ENCODE assay signal across 15 cellular contexts in the genomic region with DNA sequence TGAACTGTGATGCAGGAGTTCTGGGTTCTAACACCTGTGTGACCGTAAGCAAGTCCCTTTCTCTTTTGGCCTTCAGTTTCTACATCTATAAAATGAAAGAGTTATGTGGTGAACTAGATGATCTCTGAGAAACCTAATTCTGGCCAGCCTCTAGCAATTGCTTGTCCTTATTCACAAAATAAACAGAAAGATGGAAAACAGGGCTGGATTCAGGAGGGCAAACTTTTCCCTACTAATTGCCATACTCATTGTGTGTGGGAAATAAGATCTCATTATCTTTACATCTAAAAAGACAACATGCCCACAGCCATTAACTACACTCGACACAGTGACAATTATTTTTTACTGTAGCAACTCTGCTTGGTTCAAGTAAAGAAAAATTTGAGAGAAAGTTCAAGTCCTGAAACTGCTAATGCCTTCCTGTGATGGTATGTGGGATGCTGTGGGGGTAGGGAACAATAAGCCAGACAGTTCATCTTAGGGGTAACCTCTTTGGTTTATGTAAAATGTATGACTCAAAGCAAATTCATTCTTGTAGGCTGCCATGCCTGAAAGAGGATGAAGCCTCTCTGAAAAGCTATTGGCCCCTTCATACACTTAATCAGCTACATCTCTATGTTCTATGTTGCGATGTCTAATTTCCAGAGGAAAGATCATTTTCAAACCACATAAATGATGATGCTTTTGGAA.
DNase-seq lines count a peak whose midpoint lies in the region; ATAC-seq, FAIRE-seq and TF ChIP-seq lines count a peak whose summit lies in the region.
"Had no signal": no experiment of that assay in that cellular context is flagged by ENCODE, and none has a peak within 500 bp of the region (broad histone marks: within the 10 kb centered on the region; RNA-seq: fewer than 3 reads in every experiment).

No MANE protein-coding gene starts in this region.

- peaks cover 5% of the 10 kb centered on the region for H3K4me1 ChIP-seq in mammary epithelial cell (ENCODE audit: insufficient read depth, low read length)
- H3K4me1 ChIP-seq in OCI-LY1 (ENCODE audit: insufficient read depth, low read length, severe bottlenecking) = peaks cover 78% of the 10 kb centered on the region
- peaks cover 11% of the 10 kb centered on the region for H3K4me1 ChIP-seq in astrocyte (ENCODE audit: insufficient read depth, low read length)

- no peak for TF ChIP-seq CTCF in mammary epithelial cell (conservative IDR thresholded peaks at IDR 0.05 in 1 of 2, IDR thresholded peaks at IDR 0.05 in 1 of 2; ENCODE audit: extremely low read depth in 1 of 2, insufficient read depth in 1 of 2, low read depth in 1 of 2, low read length in 2 of 2)
- TF ChIP-seq CTCF in MCF 10A (IDR thresholded peaks at IDR 0.05; ENCODE audit: unreplicated experiment) = no peak
- TF ChIP-seq CTCF in OCI-LY1 (IDR thresholded peaks at IDR 0.05; ENCODE audit: low read length) = no peak
- no peak for TF ChIP-seq CTCF in astrocyte (IDR thresholded peaks at IDR 0.05; ENCODE audit: insufficient read depth, low read depth, low read length)

- intact Hi-C loops in mammary epithelial cell (cut with micrococcal nuclease) (no loop called here), MCF 10A (cut with micrococcal nuclease) (no loop called here), left cardiac atrium (cut with DNase I) (no loop called here)

- H3K9me2 ChIP-seq in OCI-LY1 (ENCODE audit: low read depth, low read length) = no peaks in the 10 kb centered on the region

- H3K27me3 Mint-ChIP-seq in MCF 10A (ENCODE audit: insufficient read depth, unreplicated experiment) (no peaks in the 10 kb centered on the region), astrocyte (ENCODE audit: low read depth, unreplicated experiment) (no peaks in the 10 kb centered on the region)

- peak; percentile 46 for DNase-seq in mammary epithelial cell
- DNase-seq in MCF 10A (ENCODE audit: unreplicated experiment) = no peak
- DNase-seq in astrocyte (ENCODE audit: low read depth) = peak; percentile 84
- DNase-seq in stimulated activated effector memory CD8-positive, alpha-beta T cell treated with anti-CD3 and anti-CD28 coated beads, Interleukin-12 subunit alpha, Interleukin-12 subunit beta, amount 100 ng/mL, for 72 hours (ENCODE audit: low spot score in 2 of 2) = no peak
- no peak for DNase-seq in cortex of kidney (lab: John Stamatoyannopoulos, UW)
- no peak for DNase-seq in RPMI8226
- no peak for DNase-seq in left cardiac atrium
- DNase-seq: NCI-H1092 treated with DMSO at 0.1 percent for 48 hours, NCI-H774, SW 1271, uterus had no signal

- H3K4me3 Mint-ChIP-seq in MCF 10A (ENCODE audit: unreplicated experiment) (no peak overlapping the region), astrocyte (ENCODE audit: unreplicated experiment) (no peak overlapping the region)
- H3K4me3 Mint-ChIP-seq in stimulated activated effector memory CD8-positive, alpha-beta T cell treated with anti-CD3 and anti-CD28 coated beads, Interleukin-12 subunit alpha, Interleukin-12 subunit beta, amount 100 ng/mL, for 72 hours = peak overlapping the region; percentile 5

- WGBS in mammary epithelial cell (ENCODE audit: low coverage, missing lambda C conversion rate) = 62% methylated on average over 3 of the region's 3 CpGs

- H3K79me2 ChIP-seq in mammary epithelial cell (ENCODE audit: insufficient read depth, low read length) (no peaks in the 10 kb centered on the region), OCI-LY1 (ENCODE audit: insufficient read depth, low read length) (no peaks in the 10 kb centered on the region), astrocyte (ENCODE audit: insufficient read depth, low read length) (no peaks in the 10 kb centered on the region)

- H3K36me3 ChIP-seq in mammary epithelial cell (ENCODE audit: insufficient read depth, low read length) = no peaks in the 10 kb centered on the region
- peaks cover 15% of the 10 kb centered on the region for H3K36me3 ChIP-seq in OCI-LY1 (ENCODE audit: insufficient read depth, low read length)
- no peaks in the 10 kb centered on the region for H3K36me3 ChIP-seq in astrocyte (ENCODE audit: insufficient read depth, low read length)
- H3K36me3 ChIP-seq: esophagus muscularis mucosa, uterus had no signal

- H3F3A ChIP-seq in OCI-LY1 (ENCODE audit: insufficient read depth, low read length) = peaks cover 17% of the 10 kb centered on the region; the same call in 1 of the 2 replicates

- H3K4me2 ChIP-seq in mammary epithelial cell (ENCODE audit: insufficient read depth, low read depth, low read length) = no peak overlapping the region
- H3K4me2 ChIP-seq in OCI-LY1 (ENCODE audit: low read length) = peak overlapping the region; percentile 10
- H3K4me2 ChIP-seq in astrocyte (ENCODE audit: low read length) = peak overlapping the region; percentile 57

- H4K20me1 ChIP-seq in mammary epithelial cell (ENCODE audit: insufficient read depth, low read length) (no peaks in the 10 kb centered on the region), OCI-LY1 (ENCODE audit: insufficient read depth, low read length) (no peaks in the 10 kb centered on the region), astrocyte (ENCODE audit: insufficient read depth, low read length) (no peaks in the 10 kb centered on the region)
- H4K20me1 ChIP-seq: BLaER1 treated with 17β-estradiol and CSF1 and Interleukin-3, amounts not matched to agents 10 nM and 100 nM had no signal

- H3K27ac Mint-ChIP-seq in MCF 10A (ENCODE audit: low read depth, unreplicated experiment) = no peak overlapping the region
- no peak overlapping the region for H3K27ac Mint-ChIP-seq in astrocyte (ENCODE audit: unreplicated experiment)
- H3K27ac Mint-ChIP-seq in stimulated activated effector memory CD8-positive, alpha-beta T cell treated with anti-CD3 and anti-CD28 coated beads, Interleukin-12 subunit alpha, Interleukin-12 subunit beta, amount 100 ng/mL, for 72 hours = peak overlapping the region; percentile 18

- H2AFZ ChIP-seq in mammary epithelial cell (ENCODE audit: low read depth, low read length) (no peak overlapping the region), OCI-LY1 (ENCODE audit: low read length) (no peak overlapping the region), astrocyte (ENCODE audit: low read depth, low read length) (peak overlapping the region; percentile 35)

- peak; percentile 88 for ATAC-seq in stimulated activated effector memory CD8-positive, alpha-beta T cell treated with anti-CD3 and anti-CD28 coated beads, Interleukin-12 subunit alpha, Interleukin-12 subunit beta, amount 100 ng/mL, for 72 hours
- no peak for ATAC-seq in left cardiac atrium
- ATAC-seq: sciatic nerve had no signal

- no peak overlapping the region for H3K27ac ChIP-seq in mammary epithelial cell (ENCODE audit: insufficient read depth, low read depth, low read length)
- peak overlapping the region; percentile 96 for H3K27ac ChIP-seq in OCI-LY1 (ENCODE audit: low read depth, low read length, poor library complexity, severe bottlenecking)
- H3K27ac ChIP-seq in astrocyte (ENCODE audit: low read depth, low read length) = no peak overlapping the region
- H3K27ac ChIP-seq: BLaER1 treated with 17β-estradiol and CSF1 and Interleukin-3, amounts not matched to agents 10 nM and 100 nM; esophagus muscularis mucosa; uterus had no signal

- in situ Hi-C loops in mammary epithelial cell (cut with MboI; ENCODE audit: low sequenced_read_pairs in 2 of 2) = no loop called here

- no peaks in the 10 kb centered on the region for H3K9me3 Mint-ChIP-seq in MCF 10A (ENCODE audit: unreplicated experiment)
- peaks cover 7% of the 10 kb centered on the region for H3K9me3 Mint-ChIP-seq in astrocyte (ENCODE audit: unreplicated experiment)
- H3K9me3 Mint-ChIP-seq in stimulated activated effector memory CD8-positive, alpha-beta T cell treated with anti-CD3 and anti-CD28 coated beads, Interleukin-12 subunit alpha, Interleukin-12 subunit beta, amount 100 ng/mL, for 72 hours = no peaks in the 10 kb centered on the region

- H3K36me3 Mint-ChIP-seq in MCF 10A (ENCODE audit: insufficient read depth, unreplicated experiment) = no peaks in the 10 kb centered on the region
- H3K36me3 Mint-ChIP-seq in astrocyte (ENCODE audit: low read depth, unreplicated experiment) = no peaks in the 10 kb centered on the region
- H3K36me3 Mint-ChIP-seq in stimulated activated effector memory CD8-positive, alpha-beta T cell treated with anti-CD3 and anti-CD28 coated beads, Interleukin-12 subunit alpha, Interleukin-12 subunit beta, amount 100 ng/mL, for 72 hours = peaks cover 7% of the 10 kb centered on the region

- no peak for FAIRE-seq in astrocyte (lab: Jason Lieb, UNC)

- POLR2A ChIA-PET in MCF 10A (lab: Yijun Ruan, JAX) = no interaction called here

- BruUV-seq in mammary epithelial cell (replicated peaks; lab: Mats Ljungman, UMichigan) (no TSS peak), MCF 10A (replicated peaks; lab: Mats Ljungman, UMichigan) (no TSS peak)

- H3K9me3 ChIP-seq in mammary epithelial cell (replicated peaks; ENCODE audit: insufficient read depth, low read length) (peaks cover 7% of the 10 kb centered on the region), OCI-LY1 (ENCODE audit: low read length) (peaks cover 12% of the 10 kb centered on the region), astrocyte (ENCODE audit: insufficient read depth, low read depth, low read length) (no peaks in the 10 kb centered on the region)
- H3K9me3 ChIP-seq: uterus had no signal

- H3K9ac ChIP-seq in mammary epithelial cell (ENCODE audit: insufficient read depth, low read length) (no peak overlapping the region), OCI-LY1 (ENCODE audit: low read length) (peak overlapping the region; percentile 39), astrocyte (ENCODE audit: low read length) (no peak overlapping the region)
- H3K9ac ChIP-seq: BLaER1 treated with 17β-estradiol and CSF1 and Interleukin-3, amounts not matched to agents 10 nM and 100 nM had no signal

- H3K4me1 Mint-ChIP-seq in MCF 10A (ENCODE audit: insufficient read depth, unreplicated experiment) (no peaks in the 10 kb centered on the region), astrocyte (ENCODE audit: low read depth, unreplicated experiment) (peaks cover 29% of the 10 kb centered on the region)
- H3K4me1 Mint-ChIP-seq in stimulated activated effector memory CD8-positive, alpha-beta T cell treated with anti-CD3 and anti-CD28 coated beads, Interleukin-12 subunit alpha, Interleukin-12 subunit beta, amount 100 ng/mL, for 72 hours = peaks cover 64% of the 10 kb centered on the region

- dilution Hi-C loops in mammary epithelial cell (cut with HindIII; ENCODE audit: low sequenced_read_pairs) = no loop called here

- H3K27me3 ChIP-seq in mammary epithelial cell (ENCODE audit: insufficient read depth, low read length) (no peaks in the 10 kb centered on the region), OCI-LY1 (ENCODE audit: insufficient read depth, low read length) (no peaks in the 10 kb centered on the region), astrocyte (ENCODE audit: insufficient read depth, low read length) (no peaks in the 10 kb centered on the region)
- H3K27me3 ChIP-seq: BLaER1 treated with 17β-estradiol and CSF1 and Interleukin-3, amounts not matched to agents 10 nM and 100 nM; esophagus muscularis mucosa; uterus had no signal

- CTCF ChIA-PET in mammary epithelial cell (lab: Charles Lee; ENCODE audit: low non-redundant PET) = no interaction called here
- CTCF ChIA-PET in MCF 10A (lab: Yijun Ruan, JAX) = no interaction called here

- H3K4me3 ChIP-seq in mammary epithelial cell (replicated peaks in 1 of 3; ENCODE audit: insufficient read depth in 1 of 3, low read depth in 2 of 3, low read length in 3 of 3) (no peak overlapping the region), OCI-LY1 (ENCODE audit: low read depth, low read length, poor library complexity, severe bottlenecking) (no peak overlapping the region), astrocyte (ENCODE audit: insufficient read depth, low read depth, low read length) (no peak overlapping the region)
- H3K4me3 ChIP-seq: BLaER1 treated with 17β-estradiol and CSF1 and Interleukin-3, amounts not matched to agents 10 nM and 100 nM; esophagus muscularis mucosa; uterus had no signal

Comparison
In these comparisons a context has a peak if more than half of its experiments do, and no peak if none do; other contexts are left out.
1. DNase-seq: peak in mammary epithelial cell (single experiment) and astrocyte (single experiment); none in MCF 10A (single experiment), stimulated activated effector memory CD8-positive, alpha-beta T cell treated with anti-CD3 and anti-CD28 coated beads, Interleukin-12 subunit alpha, Interleukin-12 subunit beta, amount 100 ng/mL, for 72 hours (0 of 2), cortex of kidney (single experiment), RPMI8226 (single experiment) and left cardiac atrium (single experiment).